ENCODE assay signal across 22 cellular contexts in genomic region chr20:42219005-42219404, GRCh38.
"Had no signal": no experiment of that assay in that cellular context is flagged by ENCODE, and none has a peak within 500 bp of the region (broad histone marks: within the 10 kb centered on the region; RNA-seq: fewer than 3 reads in every experiment).

No MANE protein-coding gene starts in this region.

- H3K27ac ChIP-seq: body of pancreas, dorsolateral prefrontal cortex, foreskin keratinocyte, neutrophil, pancreas, right lobe of liver, stomach, testis, upper lobe of left lung had no signal

- H3K36me3 ChIP-seq: neutrophil, pancreas, right lobe of liver, stomach, upper lobe of left lung had no signal

- H3K4me1 ChIP-seq: body of pancreas, foreskin keratinocyte, pancreas, right lobe of liver, stomach, testis, upper lobe of left lung had no signal

- H3K27ac Mint-ChIP-seq: activated CD4-positive, alpha-beta T cell treated with anti-CD3 and anti-CD28 coated beads, Interleukin-2, amount 10 ng/mL, durations not matched to agents 24 days and 14 days; activated CD8-positive, alpha-beta T cell treated with anti-CD3 and anti-CD28 coated beads, Interleukin-2, amount 10 ng/mL, durations not matched to agents 7 days and 5 days; activated naive CD4-positive, alpha-beta T cell treated with anti-CD3 and anti-CD28 coated beads for 36 hours; activated T-cell treated with anti-CD3 and anti-CD28 coated beads, Interleukin-2, amount 50 U/mL, for 24 hours; activated T-helper 2 cell treated with anti-CD3 and anti-CD28 coated beads, Interferon-gamma antibody, Interleukin-2, Interleukin-4, amounts not matched to agents 10 μg/mL and 5 μg/mL and 100 μg/mL, durations not matched to agents 14 hours and 24 hours and 36 hours; mesothelial cell of epicardium; natural killer cell treated with Interleukin-12 subunit alpha and Interleukin-12 subunit beta and Interleukin-15 and Interleukin-18, amount 100 ng/mL, for 72 hours had no signal

- H3K9me3 ChIP-seq: body of pancreas, neutrophil, pancreas, right lobe of liver, stomach, testis, upper lobe of left lung had no signal

- H3K4me1 Mint-ChIP-seq: activated CD4-positive, alpha-beta T cell treated with anti-CD3 and anti-CD28 coated beads, Interleukin-2, amount 10 ng/mL, durations not matched to agents 24 days and 14 days; mesothelial cell of epicardium had no signal

- H3K4me3 Mint-ChIP-seq: activated CD4-positive, alpha-beta T cell treated with anti-CD3 and anti-CD28 coated beads, Interleukin-2, amount 10 ng/mL, durations not matched to agents 24 days and 14 days; activated CD8-positive, alpha-beta T cell treated with anti-CD3 and anti-CD28 coated beads, Interleukin-2, amount 10 ng/mL, durations not matched to agents 7 days and 5 days; activated naive CD4-positive, alpha-beta T cell treated with anti-CD3 and anti-CD28 coated beads for 36 hours; activated T-cell treated with anti-CD3 and anti-CD28 coated beads, Interleukin-2, amount 50 U/mL, for 24 hours; mesothelial cell of epicardium; natural killer cell treated with Interleukin-12 subunit alpha and Interleukin-12 subunit beta and Interleukin-15 and Interleukin-18, amount 100 ng/mL, for 72 hours had no signal

- H3K4me3 ChIP-seq: body of pancreas, dorsolateral prefrontal cortex, lung, pancreas, right lobe of liver, stomach, testis, upper lobe of left lung had no signal

- H3K36me3 Mint-ChIP-seq: mesothelial cell of epicardium; natural killer cell treated with Interleukin-12 subunit alpha and Interleukin-12 subunit beta and Interleukin-15 and Interleukin-18, amount 100 ng/mL, for 72 hours had no signal

- DNase-seq: activated CD4-positive, alpha-beta T cell treated with anti-CD3 and anti-CD28 coated beads, Interleukin-2, amount 10 ng/mL, durations not matched to agents 24 days and 14 days; activated CD8-positive, alpha-beta T cell treated with anti-CD3 and anti-CD28 coated beads, Interleukin-2, amount 10 ng/mL, durations not matched to agents 7 days and 5 days; activated naive CD4-positive, alpha-beta T cell treated with anti-CD3 and anti-CD28 coated beads for 36 hours; activated T-cell treated with anti-CD3 and anti-CD28 coated beads, Interleukin-2, amount 50 U/mL, for 24 hours; body of pancreas; central memory CD4-positive, alpha-beta T cell; dorsolateral prefrontal cortex; foreskin keratinocyte; head of caudate nucleus; pancreas; right lobe of liver; small intestine; stimulated activated CD4-positive, alpha-beta T cell treated with anti-CD3 and anti-CD28 coated beads, Interleukin-4, amount 100 ng/mL, for 1 hour; stomach; testis; upper lobe of left lung had no signal

- ATAC-seq: activated CD8-positive, alpha-beta T cell treated with anti-CD3 and anti-CD28 coated beads, Interleukin-2, amount 10 ng/mL, durations not matched to agents 7 days and 5 days; body of pancreas; foreskin keratinocyte; left lobe of liver; natural killer cell treated with Interleukin-12 subunit alpha and Interleukin-12 subunit beta and Interleukin-15 and Interleukin-18, amount 100 ng/mL, for 72 hours; pancreas; right lobe of liver had no signal

- H3K27me3 Mint-ChIP-seq: activated CD4-positive, alpha-beta T cell treated with anti-CD3 and anti-CD28 coated beads, Interleukin-2, amount 10 ng/mL, durations not matched to agents 24 days and 14 days; activated T-cell treated with anti-CD3 and anti-CD28 coated beads, Interleukin-2, amount 50 U/mL, for 24 hours; natural killer cell treated with Interleukin-12 subunit alpha and Interleukin-12 subunit beta and Interleukin-15 and Interleukin-18, amount 100 ng/mL, for 72 hours had no signal

- H3K9me3 Mint-ChIP-seq: activated CD4-positive, alpha-beta T cell treated with anti-CD3 and anti-CD28 coated beads, Interleukin-2, amount 10 ng/mL, durations not matched to agents 24 days and 14 days; activated T-cell treated with anti-CD3 and anti-CD28 coated beads, Interleukin-2, amount 50 U/mL, for 24 hours; mesothelial cell of epicardium had no signal

- H3K27me3 ChIP-seq: body of pancreas, dorsolateral prefrontal cortex, foreskin keratinocyte, neutrophil, pancreas, right lobe of liver, testis, upper lobe of left lung had no signal
